In genomic region chrX:84064814-84065213, GRCh38 we compare ENCODE assay signal across 16 cellular contexts.
DNase-seq lines count a peak whose midpoint lies in the region; ATAC-seq and FAIRE-seq lines count a peak whose summit lies in the region.
"Had no signal": no experiment of that assay in that cellular context is flagged by ENCODE, and none has a peak within 500 bp of the region (broad histone marks: within the 10 kb centered on the region; RNA-seq: fewer than 3 reads in every experiment).

No MANE protein-coding gene starts in this region.

- no peak for ATAC-seq in GM19397 (IDR thresholded peaks at IDR 0.05; ENCODE audit: unreplicated experiment)
- ATAC-seq: CD8-positive, alpha-beta T cell; HCT116; HepG2 had no signal

- DNase-seq in NCI-H510A treated with DMSO at 0.1 percent for 48 hours (lab: John Stamatoyannopoulos, UW) (peak; percentile 28), NCI-H510A (lab: John Stamatoyannopoulos, UW) (no peak), NCI-H69 (lab: John Stamatoyannopoulos, UW) (peak; percentile 0), DMS79 (lab: John Stamatoyannopoulos, UW) (no peak)
- DNase-seq: Calu3; CD8-positive, alpha-beta T cell; GDM1; GOT3; H7; HFFc6 had no signal

- peak; percentile 10 for FAIRE-seq in colon (lab: Jason Lieb, UNC)
- FAIRE-seq: GM12892, GM18507, HepG2 had no signal

Comparison
In these comparisons a context has a peak if more than half of its experiments do, and no peak if none do; other contexts are left out.
1. DNase-seq: peak in NCI-H510A treated with DMSO at 0.1 percent for 48 hours (single experiment) and NCI-H69 (single experiment); none in NCI-H510A (single experiment) and DMS79 (single experiment).